In genomic region chr2:121649652-121650553, GRCh38 we compare ENCODE assay signal across 8 cellular contexts. TPM values are rescaled to one million over a fixed set of nuclear protein-coding genes. Genes with fewer than 3 reads are reported as not detected.
DNase-seq lines count a peak whose midpoint lies in the region; ATAC-seq and TF ChIP-seq lines count a peak whose summit lies in the region.

No MANE protein-coding gene starts in this region.

- H3K4me3 Mint-ChIP-seq in endothelial cell (ENCODE audit: unreplicated experiment) (peak overlapping the region; percentile 94), mesothelial cell of epicardium (peak overlapping the region; percentile 93)

- H3K27me3 Mint-ChIP-seq in endothelial cell (ENCODE audit: unreplicated experiment) = peaks cover 13% of the 10 kb centered on the region
- H3K27me3 Mint-ChIP-seq in mesothelial cell of epicardium (ENCODE audit: low read depth) = no peaks in the 10 kb centered on the region

- TF ChIP-seq CTCF in endothelial cell (IDR thresholded peaks at IDR 0.05; ENCODE audit: unreplicated experiment) (no peak), mesothelial cell of epicardium (IDR thresholded peaks at IDR 0.05; ENCODE audit: unreplicated experiment) (no peak)

- peak; percentile 50 for ATAC-seq in GM21381 (IDR thresholded peaks at IDR 0.05; ENCODE audit: unreplicated experiment)

- H3K4me1 Mint-ChIP-seq in endothelial cell (ENCODE audit: unreplicated experiment) (peaks cover 47% of the 10 kb centered on the region), mesothelial cell of epicardium (peaks cover 33% of the 10 kb centered on the region)

- peaks cover 4% of the 10 kb centered on the region for H3K36me3 Mint-ChIP-seq in endothelial cell (ENCODE audit: low read depth, unreplicated experiment)
- H3K36me3 Mint-ChIP-seq in mesothelial cell of epicardium = no peaks in the 10 kb centered on the region

- H3K27ac Mint-ChIP-seq in endothelial cell (ENCODE audit: unreplicated experiment) (peak overlapping the region; percentile 100), mesothelial cell of epicardium (peak overlapping the region; percentile 99)

- DNase-seq in COLO829 (ENCODE audit: low spot score) (peak; percentile 79), HUDEP-2 (lab: John Stamatoyannopoulos, UW; ENCODE audit: unreplicated experiment in 76 of 76) (peak in 75 of 76 experiments; percentile 30 to 89 (median 72)), NOMO-1 treated with dmso at 0.1 percent for 144 hours (lab: John Stamatoyannopoulos, UW; ENCODE audit: unreplicated experiment) (peak; percentile 87), endothelial cell (ENCODE audit: low spot score) (peak; percentile 84), mesothelial cell of epicardium (ENCODE audit: low spot score in 2 of 2, unreplicated experiment in 2 of 2) (peak; percentile 59 to 81)
- peak; percentile 72 for DNase-seq in activated CD8-positive, alpha-beta memory T cell treated with anti-CD3 and anti-CD28 coated beads, Interleukin-2, amount 50 U/mL, for 1 hour (ENCODE audit: extremely low read depth)
- DNase-seq in stimulated activated CD8-positive, alpha-beta memory T cell treated with anti-CD3 and anti-CD28 coated beads, Interleukin-15, amount 100 ng/mL, for 4 hours (ENCODE audit: low read depth in 2 of 2) = peak; percentile 58 to 70

- H3K9me3 Mint-ChIP-seq in endothelial cell (ENCODE audit: unreplicated experiment) (no peaks in the 10 kb centered on the region), mesothelial cell of epicardium (no peaks in the 10 kb centered on the region)

RNA-seq across cellular contexts. Expression of gene CLASP1, which starts 0.6 kb away (rescaled TPM):
- total RNA-seq in endothelial cell (ENCODE audit: unreplicated experiment) (95.1 TPM), mesothelial cell of epicardium (94.0 to 99.8 TPM (median 98.6 TPM) in 3 replicates)

Comparison
In these comparisons a context has a peak if more than half of its experiments do, and no peak if none do; other contexts are left out.
1. Peak in every context shown above with its lines: DNase-seq and ATAC-seq.